ENCODE assay signal across 1 cellular context in the genomic region with DNA sequence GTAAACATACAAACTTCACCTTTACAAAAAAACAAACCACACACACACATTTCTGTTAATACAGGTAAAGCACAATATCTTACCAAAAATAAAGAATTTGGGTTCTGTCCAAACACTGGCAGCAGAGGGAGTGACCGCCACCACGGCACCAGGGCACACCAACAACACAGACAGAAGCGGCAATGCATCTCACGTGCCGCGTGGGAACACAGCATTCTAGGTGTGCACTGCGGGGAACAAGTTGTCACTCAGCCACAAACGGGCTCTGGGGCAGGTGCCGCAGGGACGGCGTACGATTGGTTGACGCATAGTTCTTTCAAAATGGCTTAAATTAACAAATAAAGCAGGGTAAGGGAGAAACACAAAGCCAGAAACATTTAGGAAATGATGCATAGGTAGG.
TF ChIP-seq lines count a peak whose summit lies in the region.

No MANE protein-coding gene starts in this region.

TF ChIP-seq in WTC11, 78 proteins besides CTCF, POLR2A, EP300 and RAD21:
- TF ChIP-seq, protein P1, sequence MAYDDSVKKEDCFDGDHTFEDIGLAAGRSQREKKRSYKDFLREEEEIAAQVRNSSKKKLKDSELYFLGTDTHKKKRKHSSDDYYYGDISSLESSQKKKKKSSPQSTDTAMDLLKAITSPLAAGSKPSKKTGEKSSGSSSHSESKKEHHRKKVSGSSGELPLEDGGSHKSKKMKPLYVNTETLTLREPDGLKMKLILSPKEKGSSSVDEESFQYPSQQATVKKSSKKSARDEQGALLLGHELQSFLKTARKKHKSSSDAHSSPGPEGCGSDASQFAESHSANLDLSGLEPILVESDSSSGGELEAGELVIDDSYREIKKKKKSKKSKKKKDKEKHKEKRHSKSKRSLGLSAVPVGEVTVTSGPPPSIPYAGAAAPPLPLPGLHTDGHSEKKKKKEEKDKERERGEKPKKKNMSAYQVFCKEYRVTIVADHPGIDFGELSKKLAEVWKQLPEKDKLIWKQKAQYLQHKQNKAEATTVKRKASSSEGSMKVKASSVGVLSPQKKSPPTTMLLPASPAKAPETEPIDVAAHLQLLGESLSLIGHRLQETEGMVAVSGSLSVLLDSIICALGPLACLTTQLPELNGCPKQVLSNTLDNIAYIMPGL (CRISPR knock-in tag; IDR thresholded peaks at IDR 0.05) = no peak
- TF ChIP-seq ZNF121 (CRISPR knock-in tag; IDR thresholded peaks at IDR 0.05) (no peak), ZNF219 (CRISPR knock-in tag; IDR thresholded peaks at IDR 0.05; ENCODE audit: borderline replicate concordance) (no peak), ZNF423 (CRISPR knock-in tag; IDR thresholded peaks at IDR 0.05) (no peak), ZNF416 (CRISPR knock-in tag; IDR thresholded peaks at IDR 0.05) (no peak), TEAD1 (CRISPR knock-in tag; IDR thresholded peaks at IDR 0.05) (no peak), TCF7 (CRISPR knock-in tag; IDR thresholded peaks at IDR 0.05; ENCODE audit: low read depth) (no peak), RORB (CRISPR knock-in tag; IDR thresholded peaks at IDR 0.05) (no peak), ZNF317 (CRISPR knock-in tag; IDR thresholded peaks at IDR 0.05; ENCODE audit: borderline replicate concordance, low read depth) (no peak)
- TF ChIP-seq, protein P2, sequence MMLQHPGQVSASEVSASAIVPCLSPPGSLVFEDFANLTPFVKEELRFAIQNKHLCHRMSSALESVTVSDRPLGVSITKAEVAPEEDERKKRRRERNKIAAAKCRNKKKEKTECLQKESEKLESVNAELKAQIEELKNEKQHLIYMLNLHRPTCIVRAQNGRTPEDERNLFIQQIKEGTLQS (CRISPR knock-in tag; conservative IDR thresholded peaks at IDR 0.05) = no peak
- TF ChIP-seq, protein P3, sequence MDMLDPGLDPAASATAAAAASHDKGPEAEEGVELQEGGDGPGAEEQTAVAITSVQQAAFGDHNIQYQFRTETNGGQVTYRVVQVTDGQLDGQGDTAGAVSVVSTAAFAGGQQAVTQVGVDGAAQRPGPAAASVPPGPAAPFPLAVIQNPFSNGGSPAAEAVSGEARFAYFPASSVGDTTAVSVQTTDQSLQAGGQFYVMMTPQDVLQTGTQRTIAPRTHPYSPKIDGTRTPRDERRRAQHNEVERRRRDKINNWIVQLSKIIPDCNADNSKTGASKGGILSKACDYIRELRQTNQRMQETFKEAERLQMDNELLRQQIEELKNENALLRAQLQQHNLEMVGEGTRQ (CRISPR knock-in tag; IDR thresholded peaks at IDR 0.05) = no peak
- TF ChIP-seq, protein P4, sequence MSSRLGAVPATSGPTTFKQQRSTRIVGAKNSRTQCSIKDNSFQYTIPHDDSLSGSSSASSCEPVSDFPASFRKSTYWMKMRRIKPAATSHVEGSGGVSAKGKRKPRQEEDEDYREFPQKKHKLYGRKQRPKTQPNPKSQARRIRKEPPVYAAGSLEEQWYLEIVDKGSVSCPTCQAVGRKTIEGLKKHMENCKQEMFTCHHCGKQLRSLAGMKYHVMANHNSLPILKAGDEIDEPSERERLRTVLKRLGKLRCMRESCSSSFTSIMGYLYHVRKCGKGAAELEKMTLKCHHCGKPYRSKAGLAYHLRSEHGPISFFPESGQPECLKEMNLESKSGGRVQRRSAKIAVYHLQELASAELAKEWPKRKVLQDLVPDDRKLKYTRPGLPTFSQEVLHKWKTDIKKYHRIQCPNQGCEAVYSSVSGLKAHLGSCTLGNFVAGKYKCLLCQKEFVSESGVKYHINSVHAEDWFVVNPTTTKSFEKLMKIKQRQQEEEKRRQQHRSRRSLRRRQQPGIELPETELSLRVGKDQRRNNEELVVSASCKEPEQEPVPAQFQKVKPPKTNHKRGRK (CRISPR knock-in tag; IDR thresholded peaks at IDR 0.05; ENCODE audit: borderline replicate concordance) = no peak
- TF ChIP-seq, protein P5, sequence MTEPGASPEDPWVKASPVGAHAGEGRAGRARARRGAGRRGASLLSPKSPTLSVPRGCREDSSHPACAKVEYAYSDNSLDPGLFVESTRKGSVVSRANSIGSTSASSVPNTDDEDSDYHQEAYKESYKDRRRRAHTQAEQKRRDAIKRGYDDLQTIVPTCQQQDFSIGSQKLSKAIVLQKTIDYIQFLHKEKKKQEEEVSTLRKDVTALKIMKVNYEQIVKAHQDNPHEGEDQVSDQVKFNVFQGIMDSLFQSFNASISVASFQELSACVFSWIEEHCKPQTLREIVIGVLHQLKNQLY (CRISPR knock-in tag; IDR thresholded peaks at IDR 0.05) = no peak
